In genomic region chr6:99868074-99868702, GRCh38 we compare ENCODE assay signal across 8 cellular contexts.
DNase-seq lines count a peak whose midpoint lies in the region; ATAC-seq and TF ChIP-seq lines count a peak whose summit lies in the region.

No MANE protein-coding gene starts in this region.

- H3K36me3 ChIP-seq in left lung, result no peaks in the 10 kb centered on the region

- no peak overlapping the region for H3K27ac ChIP-seq in left lung

- H3K27me3 ChIP-seq in left lung, result peaks cover 0 to 21% of the 10 kb centered on the region in 2 donors

- H3K4me3 ChIP-seq in choroid plexus epithelial cell (ENCODE audit: low read depth, low read length) (no peak overlapping the region), left lung (no peak overlapping the region)

- TF ChIP-seq CTCF in choroid plexus epithelial cell (conservative IDR thresholded peaks at IDR 0.05; ENCODE audit: low read depth, low read length) (peak; percentile 92), left lung (IDR thresholded peaks at IDR 0.05) (peak; percentile 76 to 79)

- ATAC-seq in GM19025 (IDR thresholded peaks at IDR 0.05; ENCODE audit: low read depth, unreplicated experiment) (peak; percentile 79), HG03196 (IDR thresholded peaks at IDR 0.05; ENCODE audit: unreplicated experiment) (peak; percentile 91), left lung (peak; percentile 94)

- no peaks in the 10 kb centered on the region for H3K9me3 ChIP-seq in left lung

- DNase-seq in Ammon's horn (ENCODE audit: low spot score), result peak; percentile 87
- DNase-seq in NCI-H2196 treated with DMSO at 0.1 percent for 48 hours (lab: John Stamatoyannopoulos, UW; ENCODE audit: unreplicated experiment), result peak; percentile 10
- DNase-seq in activated CD4-positive, alpha-beta T cell treated with anti-CD3 and anti-CD28 coated beads for 24 hours (ENCODE audit: low read depth in 2 of 2), result peak; percentile 61 to 75
- peak; percentile 81 for DNase-seq in choroid plexus epithelial cell (ENCODE audit: low read depth)
- peak; percentile 66 to 80 for DNase-seq in left lung
- peak; percentile 47 to 69 (median 50) for DNase-seq in stimulated activated CD4-positive, alpha-beta T cell treated with anti-CD3 and anti-CD28 coated beads, TNF-alpha, amount 100 ng/mL, for 24 hours (ENCODE audit: low read depth in 3 of 3)

- H3K4me1 ChIP-seq in left lung, result no peaks in the 10 kb centered on the region

- intact Hi-C loops in left lung (cut with DNase I), result no loop called here

Comparison
In these comparisons a context has a peak if more than half of its experiments do, and no peak if none do; other contexts are left out.
1. DNase-seq: peak in every context shown above with its lines; median percentile 87 in Ammon's horn; 81 in choroid plexus epithelial cell; 73 in left lung; 68 in activated CD4-positive, alpha-beta T cell treated with anti-CD3 and anti-CD28 coated beads for 24 hours; 50 in stimulated activated CD4-positive, alpha-beta T cell treated with anti-CD3 and anti-CD28 coated beads, TNF-alpha, amount 100 ng/mL, for 24 hours; 10 in NCI-H2196 treated with DMSO at 0.1 percent for 48 hours.